Comparison of ENCODE assay signal across 1 cellular context in genomic region chr19:35181387-35181786, GRCh38.
TF ChIP-seq lines count a peak whose summit lies in the region.

No MANE protein-coding gene starts in this region.

TF ChIP-seq in HepG2, 621 proteins besides CTCF, POLR2A, EP300 and RAD21:
- TF ChIP-seq ZC3H4 (CRISPR knock-in tag; IDR thresholded peaks at IDR 0.05; ENCODE audit: borderline replicate concordance) (no peak), NFE2L2 (IDR thresholded peaks at IDR 0.05; ENCODE audit: low read length) (peak; percentile 50; the same call in 1 of the 2 replicates), MYNN (CRISPR knock-in tag; IDR thresholded peaks at IDR 0.05; ENCODE audit: low read depth) (no peak), PCBP2 (optimal IDR thresholded peaks at IDR 0.05; ENCODE audit: low read depth, low read length, poor library complexity, severe bottlenecking) (no peak), MAFF (IDR thresholded peaks at IDR 0.05; ENCODE audit: low read depth, low read length) (peak; percentile 63), SUZ12 (IDR thresholded peaks at IDR 0.05; ENCODE audit: low read depth, low read length) (no peak), MAFK (conservative IDR thresholded peaks at IDR 0.05 in 1 of 2, IDR thresholded peaks at IDR 0.05 in 1 of 2; ENCODE audit: low read length in 2 of 2) (peak; percentile 68 to 79), NPAS2 (CRISPR knock-in tag; IDR thresholded peaks at IDR 0.05; ENCODE audit: borderline replicate concordance) (no peak), ZNF292 (CRISPR knock-in tag; IDR thresholded peaks at IDR 0.05; ENCODE audit: borderline replicate concordance, low read depth) (no peak), ZNF83 (CRISPR knock-in tag; IDR thresholded peaks at IDR 0.05; ENCODE audit: borderline replicate concordance) (no peak), ZNF567 (CRISPR knock-in tag; IDR thresholded peaks at IDR 0.05; ENCODE audit: borderline replicate concordance) (no peak), RFX3 (CRISPR knock-in tag; IDR thresholded peaks at IDR 0.05) (no peak), TFE3 (CRISPR knock-in tag; IDR thresholded peaks at IDR 0.05) (no peak)
